ENCODE assay signal across 8 cellular contexts in the genomic region with DNA sequence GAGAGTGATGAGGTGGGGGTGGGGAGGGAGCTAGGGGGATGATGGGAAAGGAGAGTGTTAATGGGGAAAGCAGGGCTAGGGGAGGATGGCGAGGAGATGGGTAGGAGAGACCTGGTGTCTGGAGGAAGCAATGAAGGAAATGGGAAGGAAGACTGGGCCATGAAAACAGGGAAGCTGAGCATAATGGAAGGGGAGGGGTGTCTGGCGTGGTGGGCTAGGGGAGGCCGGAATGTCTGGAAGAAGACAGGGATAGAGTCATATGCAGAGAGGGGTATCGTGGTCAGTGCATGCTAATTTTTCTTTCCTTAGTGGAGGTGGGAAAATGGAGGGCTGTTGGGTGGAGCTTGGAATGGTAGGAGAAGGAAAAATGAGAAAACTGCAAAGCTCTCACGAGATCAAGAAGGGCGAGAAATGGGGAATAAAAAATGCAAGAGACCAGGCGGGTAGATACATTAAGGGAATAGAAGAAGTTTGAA. TPM values are rescaled to one million over a fixed set of nuclear protein-coding genes. Genes with fewer than 3 reads are reported as not detected.
DNase-seq lines count a peak whose midpoint lies in the region; ATAC-seq and TF ChIP-seq lines count a peak whose summit lies in the region.

No MANE protein-coding gene starts in this region.

- H3K9ac ChIP-seq in OCI-LY1 (ENCODE audit: low read length) (peak overlapping the region; percentile 77), neural cell (ENCODE audit: low read length) (peak overlapping the region; percentile 88)

- ATAC-seq in effector memory CD8-positive, alpha-beta T cell (replicated peaks), result no peak
- ATAC-seq in GM19351 (IDR thresholded peaks at IDR 0.05; ENCODE audit: unreplicated experiment), result no peak
- ATAC-seq in GM21619 (IDR thresholded peaks at IDR 0.05; ENCODE audit: unreplicated experiment), result no peak
- ATAC-seq in GM18873 (IDR thresholded peaks at IDR 0.05; ENCODE audit: low FRiP score, unreplicated experiment), result no peak
- ATAC-seq in HG02885 (IDR thresholded peaks at IDR 0.05; ENCODE audit: poor library complexity, unreplicated experiment), result no peak

- H3K4me1 ChIP-seq in OCI-LY1 (ENCODE audit: insufficient read depth, low read length, severe bottlenecking), result peaks cover 23% of the 10 kb centered on the region

- H3K27ac ChIP-seq in OCI-LY1 (ENCODE audit: low read depth, low read length, poor library complexity, severe bottlenecking), result peak overlapping the region; percentile 16
- peak overlapping the region; percentile 91 for H3K27ac ChIP-seq in neural cell (ENCODE audit: low read length)

- no peaks in the 10 kb centered on the region for H4K20me1 ChIP-seq in OCI-LY1 (ENCODE audit: insufficient read depth, low read length)
- H4K20me1 ChIP-seq in neural cell (ENCODE audit: insufficient read depth), result no peaks in the 10 kb centered on the region

- H3K9me3 ChIP-seq in OCI-LY1 (ENCODE audit: low read length) (no peaks in the 10 kb centered on the region), neural cell (ENCODE audit: low read length) (no peaks in the 10 kb centered on the region)

- H3K36me3 ChIP-seq in OCI-LY1 (ENCODE audit: insufficient read depth, low read length) (peaks cover 51% of the 10 kb centered on the region), neural cell (ENCODE audit: insufficient read depth, low read length) (no peaks in the 10 kb centered on the region)

- H3K27ac Mint-ChIP-seq in effector memory CD8-positive, alpha-beta T cell, result peak overlapping the region; percentile 94 to 97

- H3K9me2 ChIP-seq in OCI-LY1 (ENCODE audit: low read depth, low read length) (no peaks in the 10 kb centered on the region), neural cell (ENCODE audit: insufficient read depth, low read length) (no peaks in the 10 kb centered on the region)

- no peak for TF ChIP-seq EP300 in neural cell (conservative IDR thresholded peaks at IDR 0.05; ENCODE audit: poor library complexity, severe bottlenecking)

- peaks cover 42 to 55% of the 10 kb centered on the region in 2 donors for H3K4me1 Mint-ChIP-seq in effector memory CD8-positive, alpha-beta T cell (ENCODE audit: low read depth in 2 of 2)

- H3K4me3 Mint-ChIP-seq in effector memory CD8-positive, alpha-beta T cell, result peak overlapping the region; percentile 90 to 95

- no peaks in the 10 kb centered on the region for H3K9me3 Mint-ChIP-seq in effector memory CD8-positive, alpha-beta T cell

- no peak overlapping the region for H2AFZ ChIP-seq in OCI-LY1 (ENCODE audit: low read length)
- peak overlapping the region; percentile 65 for H2AFZ ChIP-seq in neural cell (ENCODE audit: low read depth, low read length)

- H3K4me3 ChIP-seq in GM08714 (ENCODE audit: low read length) (peak overlapping the region; percentile 96), OCI-LY1 (ENCODE audit: low read depth, low read length, poor library complexity, severe bottlenecking) (peak overlapping the region; percentile 75), neural cell (ENCODE audit: low read length) (peak overlapping the region; percentile 74)

- peaks cover 30% of the 10 kb centered on the region for H3K36me3 Mint-ChIP-seq in effector memory CD8-positive, alpha-beta T cell (ENCODE audit: insufficient read depth)

- no peak for DNase-seq in effector memory CD8-positive, alpha-beta T cell

- no peaks in the 10 kb centered on the region for H3K27me3 Mint-ChIP-seq in effector memory CD8-positive, alpha-beta T cell

- TF ChIP-seq CTCF in OCI-LY1 (IDR thresholded peaks at IDR 0.05; ENCODE audit: low read length) (no peak), neural cell (IDR thresholded peaks at IDR 0.05; ENCODE audit: poor library complexity, severe bottlenecking) (no peak)

- H3K4me2 ChIP-seq in OCI-LY1 (ENCODE audit: low read length) (peak overlapping the region; percentile 69), neural cell (ENCODE audit: low read length) (peak overlapping the region; percentile 91)

- TF ChIP-seq RAD21 in neural cell (conservative IDR thresholded peaks at IDR 0.05), result no peak

- H3F3A ChIP-seq in OCI-LY1 (ENCODE audit: insufficient read depth, low read length), result no peaks in the 10 kb centered on the region
- H3F3A ChIP-seq in neural cell (ENCODE audit: insufficient read depth, low read length, poor library complexity, severe bottlenecking), result no peaks in the 10 kb centered on the region

- H3K27me3 ChIP-seq in OCI-LY1 (ENCODE audit: insufficient read depth, low read length) (no peaks in the 10 kb centered on the region), neural cell (ENCODE audit: insufficient read depth, low read depth, low read length) (no peaks in the 10 kb centered on the region)

- H3K79me2 ChIP-seq in OCI-LY1 (ENCODE audit: insufficient read depth, low read length) (peaks cover 10% of the 10 kb centered on the region; the same call in 1 of the 2 replicates), neural cell (replicated peaks; ENCODE audit: insufficient read depth, low read length) (peaks cover 33% of the 10 kb centered on the region)

TF ChIP-seq in neural cell, 6 proteins besides CTCF, POLR2A, EP300 and RAD21:
- peak; percentile 32 for TF ChIP-seq POLR2AphosphoS5 (IDR thresholded peaks at IDR 0.05)
- TF ChIP-seq TAF1 (IDR thresholded peaks at IDR 0.05; ENCODE audit: low read depth), result peak; percentile 24
- no peak for TF ChIP-seq MXI1 (conservative IDR thresholded peaks at IDR 0.05; ENCODE audit: poor library complexity, severe bottlenecking)
TF ChIP-seq in neural cell: peak in this region for 2.

RNA-seq across cellular contexts. Expression of a gene that starts 0.4 kb away (rescaled TPM):
- polyA plus RNA-seq in neural cell, result 232 and 244 TPM in 2 replicates
- 135 and 161 TPM in 2 replicates for polyA minus RNA-seq in neural cell

RNA-seq across cellular contexts. Expression of a gene that starts 0.7 kb away (rescaled TPM):
- 115 and 119 TPM in 2 replicates for polyA plus RNA-seq in neural cell
- 41.4 and 51.2 TPM in 2 replicates for polyA minus RNA-seq in neural cell

RNA-seq across cellular contexts. Expression of a gene that starts 7.0 kb away (rescaled TPM):
- 73.1 and 79.2 TPM in 2 replicates for polyA plus RNA-seq in neural cell
- 91.2 and 95.9 TPM in 2 replicates for polyA minus RNA-seq in neural cell

RNA-seq across cellular contexts. Expression of a gene that starts 30.1 kb away (rescaled TPM):
- 41.1 and 43.7 TPM in 2 replicates for polyA plus RNA-seq in neural cell
- polyA minus RNA-seq in neural cell, result 50.9 and 55.0 TPM in 2 replicates

RNA-seq across cellular contexts. Expression of a gene that starts 35.5 kb away (rescaled TPM):
- polyA plus RNA-seq in neural cell, result 20.4 and 27.7 TPM in 2 replicates
- 15.4 and 18.7 TPM in 2 replicates for polyA minus RNA-seq in neural cell
